22 cellular contexts compared by ENCODE assay signal in genomic region chr15:59229453-59229852, GRCh38. TPM values are rescaled to one million over a fixed set of nuclear protein-coding genes. Genes with fewer than 3 reads are reported as not detected.
"Had no signal": no experiment of that assay in that cellular context is flagged by ENCODE, and none has a peak within 500 bp of the region (broad histone marks: within the 10 kb centered on the region; RNA-seq: fewer than 3 reads in every experiment).

No MANE protein-coding gene starts in this region.

- H3K27me3 Mint-ChIP-seq: IgD-negative memory B cell had no signal

- H3K36me3 Mint-ChIP-seq: T-cell had no signal

- H3K27me3 ChIP-seq: MG63, SJSA1 had no signal

- DNase-seq: KBM-7, MG63, NCI-H1092 treated with DMSO at 0.1 percent for 48 hours, NCI-H1436, NCI-H187, NCI-H2029, NCI-H2081 treated with DMSO at 0.1 percent for 48 hours, NCI-H2171, NCI-H226, NCI-H446, NCI-H510A, NCI-H524 treated with DMSO at 0.1 percent for 48 hours, NCI-H774, Right ventricle myocardium superior, SIG-M5, SW 1271, T-cell had no signal

- ATAC-seq: T-cell had no signal

- H3K9me3 ChIP-seq: MG63, SJSA1 had no signal

- H3K4me3 ChIP-seq: MG63, SJSA1, SK-N-MC had no signal

- H3K27ac Mint-ChIP-seq: IgD-negative memory B cell, T-cell had no signal

- H3K4me3 Mint-ChIP-seq: T-cell had no signal

- H3K27ac ChIP-seq: HL-60, SJSA1, SK-N-MC had no signal

- H3K4me1 Mint-ChIP-seq: IgD-negative memory B cell had no signal

- H3K9me3 Mint-ChIP-seq: IgD-negative memory B cell, T-cell had no signal

RNA-seq across cellular contexts. Expression of gene LDHAL6B, which starts 22.8 kb away (rescaled TPM):
- total RNA-seq: LHCN-M2, Right ventricle myocardium superior, SJSA1, T-cell had no signal
- polyA plus RNA-seq: IgD-negative memory B cell had no signal
